In the genomic region with DNA sequence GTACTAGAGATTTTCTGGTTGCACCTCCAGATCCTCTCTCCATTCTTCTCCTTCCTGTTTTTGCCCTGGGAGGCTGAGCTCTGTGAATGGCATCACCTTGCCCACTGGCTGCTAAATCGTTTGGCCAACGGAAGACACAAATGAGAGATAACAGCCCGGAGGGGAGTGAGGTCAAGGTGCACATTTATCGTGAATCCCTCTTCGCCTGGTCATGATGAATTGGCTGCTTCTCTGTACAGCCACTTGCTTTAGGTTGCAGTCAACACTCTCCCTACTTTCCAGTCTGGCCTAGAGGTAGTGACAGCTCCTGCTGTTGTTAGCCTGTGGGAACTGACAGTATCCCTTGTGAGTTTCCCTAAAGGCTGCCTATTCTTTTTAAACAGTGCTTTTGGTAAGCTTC, we compare ENCODE assay signal across 31 cellular contexts.
"Had no signal": no experiment of that assay in that cellular context is flagged by ENCODE, and none has a peak within 500 bp of the region (broad histone marks: within the 10 kb centered on the region; RNA-seq: fewer than 3 reads in every experiment).

No MANE protein-coding gene starts in this region.

- FAIRE-seq: astrocyte, bronchial epithelial cell, TTC549 had no signal

- H3K36me3 ChIP-seq: brain microvascular endothelial cell, WERI-Rb-1 had no signal

- H3K4me1 Mint-ChIP-seq: activated B cell treated with CpG ODN at 0.5 μM for 24 hours; activated T-helper 17 cell treated with anti-CD3 and anti-CD28 coated beads, Interleukin-2, amount 50 U/mL, for 72 hours; central memory CD8-positive, alpha-beta T cell had no signal

- H3K27me3 Mint-ChIP-seq: dendritic cell treated with granulocyte-macrophage colony-stimulating factor and Interleukin-4, amounts not matched to agents 40 ng/mL and 50 ng/mL, for 4 days had no signal

- H3K36me3 Mint-ChIP-seq: activated naive CD8-positive, alpha-beta T cell had no signal

- H3K4me3 ChIP-seq: coronary artery, dorsolateral prefrontal cortex had no signal

- ATAC-seq: activated CD4-positive, CD25-positive, alpha-beta regulatory T cell treated with anti-CD3 and anti-CD28 coated beads, Interleukin-2, amount 50 U/mL, for 24 hours; activated CD8-positive, alpha-beta T cell treated with anti-CD3 and anti-CD28 coated beads for 36 hours; activated T-cell treated with anti-CD3 and anti-CD28 coated beads, Interleukin-2, amount 50 U/mL, for 4 hours; activated T-helper 17 cell treated with anti-CD3 and anti-CD28 coated beads, Interleukin-2, amount 50 U/mL, for 72 hours; esophagus mucosa had no signal

- DNase-seq: activated B cell treated with CpG ODN at 0.5 μM for 24 hours; activated CD4-positive, alpha-beta T cell treated with anti-CD3 and anti-CD28 coated beads for 48 hours; activated CD4-positive, alpha-beta T cell treated with anti-CD3 and anti-CD28 coated beads, Interleukin-2, amount 50 U/mL, for 1 hour; activated CD4-positive, alpha-beta T cell treated with anti-CD3 and anti-CD28 coated beads, Interleukin-2, amount 50 U/mL, for 48 hours; activated CD8-positive, alpha-beta memory T cell treated with anti-CD3 and anti-CD28 coated beads for 24 hours; activated CD8-positive, alpha-beta T cell treated with anti-CD3 and anti-CD28 coated beads for 36 hours; activated effector memory CD4-positive, alpha-beta T cell treated with Interleukin-2 at 50 U/mL for 16 hours; activated gamma-delta T cell treated with Interleukin-2 at 50 U/mL for 16 hours; activated naive CD4-positive, alpha-beta T cell treated with anti-CD3 and anti-CD28 coated beads, Interleukin-2, amount 50 U/mL, for 16 hours; activated naive CD4-positive, alpha-beta T cell treated with Interleukin-2 at 50 U/mL for 16 hours; activated T-cell treated with anti-CD3 and anti-CD28 coated beads, Interleukin-2, amount 50 U/mL, for 4 hours; amniotic stem cell; anterior cingulate cortex; brain microvascular endothelial cell; dorsolateral prefrontal cortex; effector memory CD4-positive, alpha-beta T cell; endodermal cell; foreskin fibroblast; head of caudate nucleus; T-helper 2 cell; WERI-Rb-1 had no signal

- H3K27ac Mint-ChIP-seq: activated B cell treated with CpG ODN at 0.5 μM for 24 hours; activated CD8-positive, alpha-beta T cell treated with anti-CD3 and anti-CD28 coated beads for 36 hours; activated naive CD8-positive, alpha-beta T cell; activated T-helper 17 cell treated with anti-CD3 and anti-CD28 coated beads, Interleukin-2, amount 50 U/mL, for 72 hours; dendritic cell treated with granulocyte-macrophage colony-stimulating factor and Interleukin-4, amounts not matched to agents 40 ng/mL and 50 ng/mL, for 4 days; endodermal cell had no signal

- H3K4me3 Mint-ChIP-seq: activated B cell treated with CpG ODN at 0.5 μM for 24 hours; activated CD8-positive, alpha-beta T cell treated with anti-CD3 and anti-CD28 coated beads for 36 hours; activated naive CD8-positive, alpha-beta T cell; activated T-cell treated with anti-CD3 and anti-CD28 coated beads, Interleukin-2, amount 50 U/mL, for 4 hours; activated T-helper 17 cell treated with anti-CD3 and anti-CD28 coated beads, Interleukin-2, amount 50 U/mL, for 72 hours; central memory CD8-positive, alpha-beta T cell; dendritic cell treated with granulocyte-macrophage colony-stimulating factor and Interleukin-4, amounts not matched to agents 40 ng/mL and 50 ng/mL, for 4 days; endodermal cell had no signal

- H3K9me3 Mint-ChIP-seq: activated B cell treated with CpG ODN at 0.5 μM for 24 hours; activated CD8-positive, alpha-beta T cell treated with anti-CD3 and anti-CD28 coated beads for 36 hours; activated T-cell treated with anti-CD3 and anti-CD28 coated beads, Interleukin-2, amount 50 U/mL, for 4 hours; activated T-helper 17 cell treated with anti-CD3 and anti-CD28 coated beads, Interleukin-2, amount 50 U/mL, for 72 hours; central memory CD8-positive, alpha-beta T cell; dendritic cell treated with granulocyte-macrophage colony-stimulating factor and Interleukin-4, amounts not matched to agents 40 ng/mL and 50 ng/mL, for 4 days; endodermal cell had no signal

- H3K27ac ChIP-seq: brain microvascular endothelial cell, coronary artery, dorsolateral prefrontal cortex, WERI-Rb-1 had no signal
